In genomic region chr6:161219336-161220079, GRCh38 we compare ENCODE assay signal across 24 cellular contexts. TPM values are rescaled to one million over a fixed set of nuclear protein-coding genes. Genes with fewer than 3 reads are reported as not detected.
DNase-seq lines count a peak whose midpoint lies in the region; ATAC-seq lines count a peak whose summit lies in the region.
"Had no signal": no experiment of that assay in that cellular context is flagged by ENCODE, and none has a peak within 500 bp of the region (broad histone marks: within the 10 kb centered on the region; RNA-seq: fewer than 3 reads in every experiment).

No MANE protein-coding gene starts in this region.

- H3K9me3 ChIP-seq in SJCRH30 (replicated peaks): peaks cover 10% of the 10 kb centered on the region
- H3K9me3 ChIP-seq: BE2C had no signal

- no peak overlapping the region for H3K27ac ChIP-seq in SJCRH30
- H3K27ac ChIP-seq: 22Rv1, BLaER1 had no signal

- peaks cover 0 to 4% of the 10 kb centered on the region in 2 donors for H3K36me3 Mint-ChIP-seq in activated T-cell treated with anti-CD3 and anti-CD28 coated beads, Interleukin-2, amount 50 U/mL, for 72 hours (ENCODE audit: insufficient read depth in 2 of 2)

- no peak for DNase-seq in activated T-cell treated with anti-CD3 and anti-CD28 coated beads, Interleukin-2, amount 50 U/mL, for 72 hours
- DNase-seq in activated T-cell treated with anti-CD3 and anti-CD28 coated beads, Interleukin-2, amount 50 U/mL, for 48 hours: no peak
- peak; percentile 32 to 63 for DNase-seq in SJCRH30
- DNase-seq in left kidney (ENCODE audit: low read depth, low spot score): peak; percentile 51
- no peak for DNase-seq in GM03348 (ENCODE audit: low spot score)
- DNase-seq: ACHN; BE2C; C1 segment of cervical spinal cord; CD4-positive, alpha-beta memory T cell; CD4-positive, CD25-positive, alpha-beta regulatory T cell; CD8-positive, alpha-beta memory T cell; COR-L47; DMS 273 treated with DMSO at 0.1 percent for 48 hours; DMS153; DMS53; DMS79; DND-41; EL; GF-D8 had no signal

- no peaks in the 10 kb centered on the region for H3K27me3 Mint-ChIP-seq in activated T-cell treated with anti-CD3 and anti-CD28 coated beads, Interleukin-2, amount 50 U/mL, for 72 hours (ENCODE audit: low read depth)
- H3K27me3 Mint-ChIP-seq: CD4-positive, alpha-beta memory T cell; CD4-positive, CD25-positive, alpha-beta regulatory T cell had no signal

- no peak overlapping the region for H3K4me3 ChIP-seq in SJCRH30
- H3K4me3 ChIP-seq: BLaER1, GM12878 had no signal

- H3K4me1 ChIP-seq in SJCRH30: no peaks in the 10 kb centered on the region
- H3K4me1 ChIP-seq: BE2C, BLaER1 had no signal

- H3K9me3 Mint-ChIP-seq in activated T-cell treated with anti-CD3 and anti-CD28 coated beads, Interleukin-2, amount 50 U/mL, for 72 hours: no peaks in the 10 kb centered on the region

- H3K27me3 ChIP-seq in SJCRH30: no peaks in the 10 kb centered on the region
- H3K27me3 ChIP-seq: BE2C, BLaER1 had no signal

- peak overlapping the region; percentile 81 for H3K27ac Mint-ChIP-seq in activated T-cell treated with anti-CD3 and anti-CD28 coated beads, Interleukin-2, amount 50 U/mL, for 72 hours
- H3K27ac Mint-ChIP-seq: CD14-positive monocyte; CD4-positive, CD25-positive, alpha-beta regulatory T cell had no signal

- no peak for ATAC-seq in activated T-cell treated with anti-CD3 and anti-CD28 coated beads, Interleukin-2, amount 50 U/mL, for 72 hours (replicated peaks in 1 of 2)
- ATAC-seq in GM19324 (IDR thresholded peaks at IDR 0.05; ENCODE audit: low FRiP score, unreplicated experiment): no peak
- ATAC-seq: GM12878 had no signal

- peaks cover 5% of the 10 kb centered on the region; the same call in 1 of the 2 replicates for H3K36me3 ChIP-seq in SJCRH30
- H3K36me3 ChIP-seq: BE2C had no signal

- H3K4me3 Mint-ChIP-seq in activated T-cell treated with anti-CD3 and anti-CD28 coated beads, Interleukin-2, amount 50 U/mL, for 72 hours: no peak overlapping the region
- H3K4me3 Mint-ChIP-seq: CD14-positive monocyte; CD4-positive, alpha-beta memory T cell; CD4-positive, CD25-positive, alpha-beta regulatory T cell; CD8-positive, alpha-beta memory T cell had no signal

- peaks cover 7% of the 10 kb centered on the region for H3K4me1 Mint-ChIP-seq in activated T-cell treated with anti-CD3 and anti-CD28 coated beads, Interleukin-2, amount 50 U/mL, for 72 hours (ENCODE audit: low read depth)
- H3K4me1 Mint-ChIP-seq: CD14-positive monocyte had no signal

RNA-seq across cellular contexts. Expression of gene AGPAT4, which starts 54.4 kb away (rescaled TPM):
- total RNA-seq in activated T-cell treated with anti-CD3 and anti-CD28 coated beads, Interleukin-2, amount 50 U/mL, for 72 hours: 1 to 10 TPM; 8.0 to 9.5 TPM
- total RNA-seq in SJCRH30 (2014; rRNA removed; shearing (Covaris generic)): 13.2 and 16.7 TPM in 2 replicates

Comparison
In these comparisons a context has a peak if more than half of its experiments do, and no peak if none do; other contexts are left out.
1. DNase-seq: peak in SJCRH30 (2 of 2) and left kidney (single experiment); none in activated T-cell treated with anti-CD3 and anti-CD28 coated beads, Interleukin-2, amount 50 U/mL, for 72 hours (0 of 2), activated T-cell treated with anti-CD3 and anti-CD28 coated beads, Interleukin-2, amount 50 U/mL, for 48 hours (0 of 2) and GM03348 (single experiment).